ENCODE assay signal across 15 cellular contexts in genomic region chr22:17521971-17522370, GRCh38. TPM values are rescaled to one million over a fixed set of nuclear protein-coding genes. Genes with fewer than 3 reads are reported as not detected.
"Had no signal": no experiment of that assay in that cellular context is flagged by ENCODE, and none has a peak within 500 bp of the region (broad histone marks: within the 10 kb centered on the region; RNA-seq: fewer than 3 reads in every experiment).

No MANE protein-coding gene starts in this region.

RNA-seq across cellular contexts. Expression of gene SLC25A18, which starts 41.3 kb away (rescaled TPM):
- total RNA-seq: activated CD4-positive, alpha-beta memory T cell treated with anti-CD3 and anti-CD28 coated beads for 36 hours; activated CD4-positive, alpha-beta T cell treated with anti-CD3 and anti-CD28 coated beads, Interleukin-2, amount 10 ng/mL, durations not matched to agents 24 days and 14 days; activated CD8-positive, alpha-beta memory T cell treated with anti-CD3 and anti-CD28 coated beads for 36 hours; activated CD8-positive, alpha-beta T cell treated with anti-CD3 and anti-CD28 coated beads for 36 hours; activated naive CD4-positive, alpha-beta T cell treated with anti-CD3 and anti-CD28 coated beads for 36 hours; activated naive CD4-positive, alpha-beta T cell treated with anti-CD3 and anti-CD28 coated beads, Interleukin-2, amount 50 U/mL, for 72 hours; activated naive CD8-positive, alpha-beta T cell treated with anti-CD3 and anti-CD28 coated beads for 36 hours; activated T-cell treated with anti-CD3 and anti-CD28 coated beads, Interleukin-2, amount 50 U/mL, for 4 hours; activated T-cell treated with anti-CD3 and anti-CD28 coated beads, Interleukin-2, amount 50 U/mL, for 72 hours; activated T-helper 1 cell treated with anti-CD3 and anti-CD28 coated beads, Interleukin-12 subunit alpha, Interleukin-12 subunit beta, Interleukin-2, Interleukin-4 antibody, amounts not matched to agents 30 ng/mL and 10 ng/mL and 1 ng/mL, durations not matched to agents 14 hours and 24 hours and 36 hours; activated T-helper 17 cell treated with anti-CD3 and anti-CD28 coated beads, Interleukin-2, amount 50 U/mL, for 72 hours; T-cell; T-helper 1 cell treated with Interleukin-12 subunit alpha and Interleukin-12 subunit beta and Interleukin-4 antibody, amounts not matched to agents 30 ng/mL and 1 ng/mL, for 36 hours; T-helper 17 cell; T-helper 2 cell treated with Interferon-gamma antibody and Interleukin-4, amounts not matched to agents 100 ng/mL and 5 ng/mL, for 36 hours had no signal
